18 cellular contexts compared by ENCODE assay signal in the genomic region with DNA sequence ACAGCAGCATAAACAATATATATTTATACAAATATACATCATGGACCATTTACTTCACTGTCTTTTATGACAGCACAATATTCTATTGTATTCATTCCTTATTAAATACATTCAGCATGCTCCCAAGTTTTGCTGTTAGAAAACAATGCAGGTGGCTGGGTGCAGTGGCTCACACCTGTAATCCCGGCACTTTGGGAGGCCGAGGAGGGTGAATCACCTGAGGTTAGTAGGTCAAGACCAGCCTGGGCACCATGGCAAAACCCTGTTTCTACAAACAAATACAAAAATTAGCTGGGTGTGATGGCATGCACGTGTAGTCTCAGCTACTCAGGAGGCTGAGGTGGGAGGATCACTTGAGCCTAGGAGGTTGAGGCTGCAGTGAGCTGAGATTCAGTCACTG. TPM values are rescaled to one million over a fixed set of nuclear protein-coding genes. Genes with fewer than 3 reads are reported as not detected.
DNase-seq lines count a peak whose midpoint lies in the region; ATAC-seq, FAIRE-seq and TF ChIP-seq lines count a peak whose summit lies in the region.
"Had no signal": no experiment of that assay in that cellular context is flagged by ENCODE, and none has a peak within 500 bp of the region (broad histone marks: within the 10 kb centered on the region; RNA-seq: fewer than 3 reads in every experiment).

No MANE protein-coding gene starts in this region.

- H3K36me3 ChIP-seq in PC-3 (ENCODE audit: low read depth, low read length): peaks cover 60% of the 10 kb centered on the region
- H3K36me3 ChIP-seq in mammary epithelial cell (ENCODE audit: insufficient read depth, low read length): peaks cover 53% of the 10 kb centered on the region
- H3K36me3 ChIP-seq: BE2C had no signal

- peaks cover 32% of the 10 kb centered on the region for H3K4me1 Mint-ChIP-seq in stimulated activated effector memory CD8-positive, alpha-beta T cell treated with anti-CD3 and anti-CD28 coated beads, Interleukin-12 subunit alpha, Interleukin-12 subunit beta, amount 100 ng/mL, for 72 hours

- WGBS in mammary epithelial cell (ENCODE audit: low coverage, missing lambda C conversion rate): 59% methylated on average over 3 of the region's 3 CpGs

- H3K9me3 ChIP-seq in PC-3 (ENCODE audit: low read length) (no peaks in the 10 kb centered on the region), mammary epithelial cell (replicated peaks; ENCODE audit: insufficient read depth, low read length) (no peaks in the 10 kb centered on the region)
- H3K9me3 ChIP-seq: BE2C, HAP-1 had no signal

- H3K4me3 ChIP-seq in PC-3 (ENCODE audit: low read length) (no peak overlapping the region), mammary epithelial cell (replicated peaks in 1 of 3; ENCODE audit: insufficient read depth in 1 of 3, low read depth in 2 of 3, low read length in 3 of 3) (no peak overlapping the region)
- H3K4me3 ChIP-seq: HAP-1, SK-N-MC had no signal

- H4K20me1 ChIP-seq in PC-3 (ENCODE audit: low read length): no peaks in the 10 kb centered on the region
- no peaks in the 10 kb centered on the region for H4K20me1 ChIP-seq in mammary epithelial cell (ENCODE audit: insufficient read depth, low read length)

- H3K4me2 ChIP-seq in PC-3 (ENCODE audit: low read length) (no peak overlapping the region), mammary epithelial cell (ENCODE audit: insufficient read depth, low read depth, low read length) (no peak overlapping the region)

- CTCF ChIA-PET in PC-3 (lab: Charles Lee) (no interaction called here), mammary epithelial cell (lab: Charles Lee; ENCODE audit: low non-redundant PET) (no interaction called here)

- dilution Hi-C loops in mammary epithelial cell (cut with HindIII; ENCODE audit: low sequenced_read_pairs): no loop called here

- TF ChIP-seq CTCF in PC-3 (conservative IDR thresholded peaks at IDR 0.05; ENCODE audit: low read depth, low read length) (no peak), mammary epithelial cell (conservative IDR thresholded peaks at IDR 0.05 in 1 of 2, IDR thresholded peaks at IDR 0.05 in 1 of 2; ENCODE audit: extremely low read depth in 1 of 2, insufficient read depth in 1 of 2, low read depth in 1 of 2, low read length in 2 of 2) (no peak), foreskin keratinocyte (conservative IDR thresholded peaks at IDR 0.05) (no peak)

- no peak overlapping the region for H3K9ac ChIP-seq in PC-3 (ENCODE audit: low read length)
- H3K9ac ChIP-seq in mammary epithelial cell (ENCODE audit: insufficient read depth, low read length): no peak overlapping the region

- H3K36me3 Mint-ChIP-seq in stimulated activated effector memory CD8-positive, alpha-beta T cell treated with anti-CD3 and anti-CD28 coated beads, Interleukin-12 subunit alpha, Interleukin-12 subunit beta, amount 100 ng/mL, for 72 hours: peaks cover 100% of the 10 kb centered on the region

- POLR2A ChIA-PET in PC-3 (lab: Charles Lee; ENCODE audit: unreplicated experiment): no interaction called here

- H3F3A ChIP-seq in PC-3 (ENCODE audit: low read length, unreplicated experiment): no peaks in the 10 kb centered on the region

- ATAC-seq in PC-3 (peak; percentile 15; the same call in 1 of the 2 replicates), foreskin keratinocyte (peak; percentile 36)
- ATAC-seq in stimulated activated effector memory CD8-positive, alpha-beta T cell treated with anti-CD3 and anti-CD28 coated beads, Interleukin-12 subunit alpha, Interleukin-12 subunit beta, amount 100 ng/mL, for 72 hours: no peak
- ATAC-seq: Right ventricle myocardium inferior had no signal

- BruUV-seq in PC-3 (replicated peaks; lab: Mats Ljungman, UMichigan) (no TSS peak), mammary epithelial cell (replicated peaks; lab: Mats Ljungman, UMichigan) (no TSS peak)

- intact Hi-C loops in PC-3 (cut with micrococcal nuclease): no loop called here
- intact Hi-C loops in mammary epithelial cell (cut with micrococcal nuclease): no loop called here

- in situ Hi-C loops in mammary epithelial cell (cut with MboI; ENCODE audit: low sequenced_read_pairs in 2 of 2): no loop called here

- H2AFZ ChIP-seq in PC-3 (ENCODE audit: low read length) (no peak overlapping the region), mammary epithelial cell (ENCODE audit: low read depth, low read length) (no peak overlapping the region)

- H3K27ac ChIP-seq in PC-3 (ENCODE audit: low read length) (peak overlapping the region; percentile 0; the same call in 1 of the 2 replicates), mammary epithelial cell (ENCODE audit: insufficient read depth, low read depth, low read length) (peak overlapping the region; percentile 55), foreskin keratinocyte (peak overlapping the region; percentile 16)
- H3K27ac ChIP-seq: SK-N-MC had no signal

- no peaks in the 10 kb centered on the region for H3K9me2 ChIP-seq in PC-3 (replicated peaks; ENCODE audit: low read length)

- H3K9me3 Mint-ChIP-seq in stimulated activated effector memory CD8-positive, alpha-beta T cell treated with anti-CD3 and anti-CD28 coated beads, Interleukin-12 subunit alpha, Interleukin-12 subunit beta, amount 100 ng/mL, for 72 hours: no peaks in the 10 kb centered on the region
- H3K9me3 Mint-ChIP-seq: CD4-positive, alpha-beta T cell had no signal

- H3K4me3 Mint-ChIP-seq in stimulated activated effector memory CD8-positive, alpha-beta T cell treated with anti-CD3 and anti-CD28 coated beads, Interleukin-12 subunit alpha, Interleukin-12 subunit beta, amount 100 ng/mL, for 72 hours: no peak overlapping the region
- H3K4me3 Mint-ChIP-seq: CD4-positive, alpha-beta T cell had no signal

- H3K27me3 ChIP-seq in PC-3 (ENCODE audit: low read length): no peaks in the 10 kb centered on the region
- no peaks in the 10 kb centered on the region for H3K27me3 ChIP-seq in mammary epithelial cell (ENCODE audit: insufficient read depth, low read length)
- H3K27me3 ChIP-seq in foreskin keratinocyte: no peaks in the 10 kb centered on the region
- H3K27me3 ChIP-seq: BE2C had no signal

- peak; percentile 24 for DNase-seq in PC-3
- DNase-seq in mammary epithelial cell: peak; percentile 31
- DNase-seq in foreskin keratinocyte: peak in 1 of 2 donors; percentile 18
- no peak for DNase-seq in stimulated activated effector memory CD8-positive, alpha-beta T cell treated with anti-CD3 and anti-CD28 coated beads, Interleukin-12 subunit alpha, Interleukin-12 subunit beta, amount 100 ng/mL, for 72 hours (ENCODE audit: low spot score in 2 of 2)
- no peak for DNase-seq in GM19239 (ENCODE audit: insufficient read length, low spot score)
- no peak for DNase-seq in HTR-8/SVneo (ENCODE audit: insufficient read length, low spot score)
- no peak for DNase-seq in stimulated activated naive CD4-positive, alpha-beta T cell (lab: John Stamatoyannopoulos, UW)
- DNase-seq: BE2C; CD4-positive, alpha-beta T cell; DMS79 treated with DMSO at 0.1 percent for 48 hours; KBM-7; NCI-H1436; NCI-H2029 treated with DMSO at 0.1 percent for 48 hours; NCI-H510A treated with DMSO at 0.1 percent for 48 hours; NCI-H82 had no signal

- H3K4me1 ChIP-seq in PC-3 (ENCODE audit: insufficient read depth, low read length) (peaks cover 7% of the 10 kb centered on the region; the same call in 1 of the 2 replicates), mammary epithelial cell (ENCODE audit: insufficient read depth, low read length) (peaks cover 24% of the 10 kb centered on the region), foreskin keratinocyte (peaks cover 6% of the 10 kb centered on the region)
- H3K4me1 ChIP-seq: BE2C, HAP-1 had no signal

- H3K79me2 ChIP-seq in PC-3 (ENCODE audit: low read length) (no peaks in the 10 kb centered on the region), mammary epithelial cell (ENCODE audit: insufficient read depth, low read length) (peaks cover 16% of the 10 kb centered on the region)

- H3K27ac Mint-ChIP-seq in stimulated activated effector memory CD8-positive, alpha-beta T cell treated with anti-CD3 and anti-CD28 coated beads, Interleukin-12 subunit alpha, Interleukin-12 subunit beta, amount 100 ng/mL, for 72 hours: peak overlapping the region; percentile 40
- H3K27ac Mint-ChIP-seq: CD4-positive, alpha-beta T cell had no signal

- FAIRE-seq in GM19239 (lab: Jason Lieb, UNC) (no peak), HTR-8/SVneo (lab: Jason Lieb, UNC) (no peak)

RNA-seq across cellular contexts. Expression of gene NPC1, which starts 39.0 kb away (rescaled TPM):
- 85.5 and 122 TPM in 2 replicates for total RNA-seq in PC-3 (2014; rRNA removed)
- 100 to 1,000 TPM in 1 of 2 donors, 10 to 100 TPM in 1; 83.4 to 104 TPM for total RNA-seq in mammary epithelial cell
- 99.0 TPM for polyA plus RNA-seq in mammary epithelial cell
- 370 TPM for polyA minus RNA-seq in mammary epithelial cell
- 60.8 and 69.9 TPM in 2 replicates for total RNA-seq in foreskin keratinocyte
- polyA plus RNA-seq in foreskin keratinocyte: 24.3 and 25.8 TPM in 2 replicates

RNA-seq across cellular contexts. Expression of gene RMC1, which starts 44.0 kb away (rescaled TPM):
- total RNA-seq in PC-3 (2014; rRNA removed) (23.2 and 27.6 TPM in 2 replicates), mammary epithelial cell (10 to 100 TPM; 29.8 to 33.3 TPM), foreskin keratinocyte (21.9 and 27.8 TPM in 2 replicates)
- polyA plus RNA-seq in mammary epithelial cell (20.2 TPM), foreskin keratinocyte (17.9 and 22.5 TPM in 2 replicates)
- 55.0 TPM for polyA minus RNA-seq in mammary epithelial cell

Comparison
In these comparisons a context has a peak if more than half of its experiments do, and no peak if none do; other contexts are left out.
1. DNase-seq: peak in PC-3 (single experiment) and mammary epithelial cell (single experiment); none in stimulated activated effector memory CD8-positive, alpha-beta T cell treated with anti-CD3 and anti-CD28 coated beads, Interleukin-12 subunit alpha, Interleukin-12 subunit beta, amount 100 ng/mL, for 72 hours (0 of 2), GM19239 (single experiment), HTR-8/SVneo (single experiment) and stimulated activated naive CD4-positive, alpha-beta T cell (0 of 6).
2. H3K27ac ChIP-seq: peak in every context shown above with its lines; median percentile 55 in mammary epithelial cell; 16 in foreskin keratinocyte; 0 in PC-3.